In the genomic region with DNA sequence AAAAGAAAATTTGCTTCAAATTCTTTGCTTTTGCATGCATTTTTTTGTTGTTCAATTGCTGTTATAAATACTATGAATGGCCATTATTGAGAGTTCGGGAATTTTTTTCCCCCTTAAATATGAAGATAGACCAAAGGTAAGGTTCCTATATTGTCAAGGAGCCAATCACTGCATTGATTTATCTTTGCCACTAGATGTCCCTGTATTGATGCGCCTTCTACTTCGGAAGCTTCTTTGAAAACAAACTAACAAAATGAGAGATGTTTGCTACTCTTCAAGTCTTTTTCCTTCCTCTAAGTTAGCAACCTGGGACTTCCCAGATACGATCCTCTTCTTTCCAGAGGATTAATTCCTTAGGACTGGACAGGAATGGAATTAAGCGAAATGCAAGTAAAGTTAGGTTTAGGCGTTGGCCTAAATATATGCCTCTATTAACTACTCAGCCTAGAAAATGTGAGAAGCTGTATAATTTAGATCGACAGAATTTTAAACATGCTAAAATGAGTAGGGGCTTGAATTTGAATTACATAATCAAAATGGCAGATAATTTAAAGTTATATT, we compare ENCODE assay signal across 8 cellular contexts.
DNase-seq lines count a peak whose midpoint lies in the region; ATAC-seq and TF ChIP-seq lines count a peak whose summit lies in the region.

No MANE protein-coding gene starts in this region.

- H3F3A ChIP-seq in neural progenitor cell (ENCODE audit: low read depth): no peaks in the 10 kb centered on the region

- ATAC-seq in GM21360 (IDR thresholded peaks at IDR 0.05; ENCODE audit: unreplicated experiment) (peak; percentile 62), GM21447 (IDR thresholded peaks at IDR 0.05; ENCODE audit: unreplicated experiment) (no peak), HG02852 (IDR thresholded peaks at IDR 0.05; ENCODE audit: unreplicated experiment) (no peak)

- H3K27ac Mint-ChIP-seq in endodermal cell (no peak overlapping the region), neural progenitor cell (no peak overlapping the region)

- H3K4me1 ChIP-seq in endodermal cell (ENCODE audit: control insufficient read depth, insufficient read depth, low read length): no peaks in the 10 kb centered on the region
- no peaks in the 10 kb centered on the region for H3K4me1 ChIP-seq in neural progenitor cell

- H3K36me3 Mint-ChIP-seq in endodermal cell (ENCODE audit: low read depth) (peaks cover 3% of the 10 kb centered on the region), neural progenitor cell (no peaks in the 10 kb centered on the region)

- H3K27me3 ChIP-seq in endodermal cell (ENCODE audit: control insufficient read depth, insufficient read depth, low read length, poor library complexity, severe bottlenecking) (no peaks in the 10 kb centered on the region), neural progenitor cell (no peaks in the 10 kb centered on the region)

- H3K27me3 Mint-ChIP-seq in endodermal cell (ENCODE audit: insufficient read depth) (no peaks in the 10 kb centered on the region), neural progenitor cell (ENCODE audit: insufficient read depth, low read depth) (no peaks in the 10 kb centered on the region)

- H3K9ac ChIP-seq in endodermal cell (ENCODE audit: extremely low read depth, low read length, poor library complexity, severe bottlenecking) (no peak overlapping the region), neural progenitor cell (no peak overlapping the region)

- peak overlapping the region; percentile 81 for H2AFZ ChIP-seq in neural progenitor cell (replicated peaks)

- H4K20me1 ChIP-seq in neural progenitor cell (ENCODE audit: low read depth): no peaks in the 10 kb centered on the region

- H3K36me3 ChIP-seq in endodermal cell (ENCODE audit: control insufficient read depth, insufficient read depth, low read length) (no peaks in the 10 kb centered on the region), neural progenitor cell (no peaks in the 10 kb centered on the region)

- DNase-seq in AG10803 (ENCODE audit: low read depth) (peak; percentile 59), NCI-H446 treated with DMSO at 0.1 percent for 48 hours (lab: John Stamatoyannopoulos, UW) (peak; percentile 52), endodermal cell (no peak), neural progenitor cell (ENCODE audit: low spot score) (peak; percentile 51), NCI-H2227 (lab: John Stamatoyannopoulos, UW; ENCODE audit: unreplicated experiment) (no peak)

- no peak overlapping the region for H3K4me2 ChIP-seq in neural progenitor cell

- H3K27ac ChIP-seq in endodermal cell (ENCODE audit: low read depth, low read length) (no peak overlapping the region), neural progenitor cell (no peak overlapping the region)

- H3K9me3 Mint-ChIP-seq in endodermal cell: peaks cover 14% of the 10 kb centered on the region
- H3K9me3 Mint-ChIP-seq in neural progenitor cell: peaks cover 9% of the 10 kb centered on the region

- WGBS in endodermal cell (ENCODE audit: insufficient coverage in 1 of 2, insufficient read length in 1 of 2), 2 experiments: 42 to 48% methylated on average over 5 to 7 of the region's 7 CpGs

- H3K4me1 Mint-ChIP-seq in endodermal cell (peaks cover 2% of the 10 kb centered on the region), neural progenitor cell (no peaks in the 10 kb centered on the region)

- H3K9me3 ChIP-seq in endodermal cell (ENCODE audit: control insufficient read depth, low read length) (peaks cover 8% of the 10 kb centered on the region), neural progenitor cell (ENCODE audit: low read depth) (no peaks in the 10 kb centered on the region)

- H3K4me3 ChIP-seq in AG10803 (ENCODE audit: low read length): no peak overlapping the region
- H3K4me3 ChIP-seq in endodermal cell (ENCODE audit: low read length): no peak overlapping the region
- no peak overlapping the region for H3K4me3 ChIP-seq in neural progenitor cell

- no peaks in the 10 kb centered on the region for H3K79me2 ChIP-seq in neural progenitor cell (ENCODE audit: low read depth)

- TF ChIP-seq CTCF in AG10803 (conservative IDR thresholded peaks at IDR 0.05; ENCODE audit: low read length) (peak; percentile 76), endodermal cell (conservative IDR thresholded peaks at IDR 0.05) (peak; percentile 99), neural progenitor cell (IDR thresholded peaks at IDR 0.05) (peak; percentile 84)

- H3K4me3 Mint-ChIP-seq in endodermal cell (no peak overlapping the region), neural progenitor cell (no peak overlapping the region)

Comparison
In these comparisons a context has a peak if more than half of its experiments do, and no peak if none do; other contexts are left out.
1. DNase-seq: peak in AG10803 (single experiment), NCI-H446 treated with DMSO at 0.1 percent for 48 hours (single experiment) and neural progenitor cell (single experiment); none in endodermal cell (single experiment) and NCI-H2227 (single experiment).
2. Peak in every context shown above with its lines, with median percentiles within 50 percentile points of each other: CTCF ChIP-seq.